In the genomic region with DNA sequence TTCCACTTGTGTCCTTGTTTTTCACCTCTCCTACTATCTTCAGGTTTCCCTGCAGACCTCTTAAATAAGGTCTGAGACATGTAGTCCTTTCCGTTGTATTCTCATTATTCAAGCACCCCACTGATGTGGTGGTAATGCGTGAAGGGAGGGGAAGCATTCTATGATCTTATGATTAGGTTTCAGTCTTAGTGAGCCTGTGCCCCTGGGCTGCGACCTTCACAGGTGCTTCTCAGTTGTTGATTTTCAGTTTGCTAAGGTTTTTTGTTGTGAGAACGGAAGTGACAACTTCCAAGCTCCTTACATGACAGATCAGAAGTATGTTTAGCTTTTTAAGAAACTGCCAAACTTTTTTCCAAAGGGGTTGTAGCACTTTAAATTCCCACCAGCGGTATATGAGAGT, we compare ENCODE assay signal across 10 cellular contexts. TPM values are rescaled to one million over a fixed set of nuclear protein-coding genes. Genes with fewer than 3 reads are reported as not detected.
DNase-seq lines count a peak whose midpoint lies in the region; ATAC-seq, FAIRE-seq and TF ChIP-seq lines count a peak whose summit lies in the region.
"Had no signal": no experiment of that assay in that cellular context is flagged by ENCODE, and none has a peak within 500 bp of the region (broad histone marks: within the 10 kb centered on the region; RNA-seq: fewer than 3 reads in every experiment).

No MANE protein-coding gene starts in this region.

- no peaks in the 10 kb centered on the region for H3K4me1 Mint-ChIP-seq in mesothelial cell of epicardium

- TF ChIP-seq CTCF in K562 (IDR thresholded peaks at IDR 0.05 in 2 of 3, conservative IDR thresholded peaks at IDR 0.05 in 1 of 3; ENCODE audit: insufficient read depth in 2 of 3, low read depth in 1 of 3, low read length in 3 of 3) (no peak), kidney (IDR thresholded peaks at IDR 0.05; ENCODE audit: borderline replicate concordance, extremely low read depth, insufficient read depth) (no peak), mesothelial cell of epicardium (IDR thresholded peaks at IDR 0.05; ENCODE audit: unreplicated experiment) (no peak)

- BruUV-seq in K562 (replicated peaks; lab: Mats Ljungman, UMichigan) = no TSS peak

- FAIRE-seq in K562 (lab: Jason Lieb, UNC) = peak; percentile 59
- no peak for FAIRE-seq in kidney (lab: Jason Lieb, UNC)
- FAIRE-seq: G401.6 had no signal

- H3K4me3 ChIP-seq in K562 (no peak overlapping the region), kidney (ENCODE audit: low read length in 2 of 2) (no peak overlapping the region)

- ATAC-seq in GM18867 (IDR thresholded peaks at IDR 0.05; ENCODE audit: unreplicated experiment) (peak; percentile 99), GM21529 (IDR thresholded peaks at IDR 0.05; ENCODE audit: unreplicated experiment) (peak; percentile 98), HG03521 (IDR thresholded peaks at IDR 0.05; ENCODE audit: unreplicated experiment) (peak; percentile 99), K562 (no peak)

- TF ChIP-seq RAD21 in K562 (CRISPR knock-in tag; conservative IDR thresholded peaks at IDR 0.05 in 1 of 2, IDR thresholded peaks at IDR 0.05 in 1 of 2) = no peak

- H3K9me3 ChIP-seq in K562 (replicated peaks; ENCODE audit: control insufficient read depth, insufficient read depth, low read depth, low read length) = no peaks in the 10 kb centered on the region
- no peaks in the 10 kb centered on the region for H3K9me3 ChIP-seq in kidney (ENCODE audit: control insufficient read depth in 1 of 2, low read length in 2 of 2)

- H3K27ac Mint-ChIP-seq in mesothelial cell of epicardium = no peak overlapping the region

- H3K36me3 Mint-ChIP-seq in mesothelial cell of epicardium = peaks cover 67% of the 10 kb centered on the region

- H3K4me2 ChIP-seq in K562 (ENCODE audit: insufficient read depth, low read length) = no peak overlapping the region

- no peak overlapping the region for H3K4me3 Mint-ChIP-seq in mesothelial cell of epicardium

- no peak for TF ChIP-seq POLR2A in K562 (conservative IDR thresholded peaks at IDR 0.05)

- no peak for TF ChIP-seq EP300 in K562 (IDR thresholded peaks at IDR 0.05; ENCODE audit: low read length)

- WGBS in K562 (ENCODE audit: insufficient coverage, low coverage, missing lambda C conversion rate) = 92% methylated on average over 5 of the region's 5 CpGs

- H3K27ac ChIP-seq in K562 (ENCODE audit: extremely low read depth, low read depth, low read length) (no peak overlapping the region), kidney (ENCODE audit: low read depth in 2 of 2, low read length in 2 of 2) (no peak overlapping the region)

- intact Hi-C loops in K562 (cut with micrococcal nuclease) (no loop called here), kidney (cut with DNase I) (no loop called here)

- H3K27me3 ChIP-seq in K562 (ENCODE audit: control insufficient read depth in 2 of 2, insufficient read depth in 2 of 2, low read length in 2 of 2) = no peaks in the 10 kb centered on the region

- POLR2A ChIA-PET in K562 (lab: Yijun Ruan, JAX) = no interaction called here

- H2AFZ ChIP-seq in K562 (ENCODE audit: low read depth, low read length) = no peak overlapping the region

- H3K4me1 ChIP-seq in K562 (replicated peaks in 1 of 2; ENCODE audit: control insufficient read depth in 2 of 2, insufficient read depth in 2 of 2, low read length in 2 of 2) = no peaks in the 10 kb centered on the region; a peak in 1 of 5 replicates
- H3K4me1 ChIP-seq in kidney (ENCODE audit: control insufficient read depth in 1 of 2, insufficient read depth in 1 of 2, low read depth in 1 of 2, low read length in 2 of 2) = no peaks in the 10 kb centered on the region

- no peaks in the 10 kb centered on the region for H3K79me2 ChIP-seq in K562 (ENCODE audit: control insufficient read depth, insufficient read depth, low read length)

- H4K20me1 ChIP-seq in K562 (replicated peaks; ENCODE audit: control insufficient read depth, insufficient read depth, low read length) = no peaks in the 10 kb centered on the region

- H3K9ac ChIP-seq in K562 (ENCODE audit: insufficient read depth in 1 of 2, low read depth in 2 of 2, low read length in 2 of 2) (no peak overlapping the region), kidney (ENCODE audit: low read length in 2 of 2) (no peak overlapping the region)

- in situ Hi-C loops in K562 (cut with MboI) = no loop called here

- H3K36me3 ChIP-seq in K562 (ENCODE audit: control insufficient read depth, insufficient read depth, low read length) (peaks cover 32% of the 10 kb centered on the region; the same call in 2 of the 3 replicates), kidney (ENCODE audit: control insufficient read depth in 1 of 2, insufficient read depth in 2 of 2, low read length in 2 of 2) (no peaks in the 10 kb centered on the region)

- H3K9me3 Mint-ChIP-seq in mesothelial cell of epicardium = peaks cover 14% of the 10 kb centered on the region

- CTCF ChIA-PET in K562 (lab: Yijun Ruan, JAX; ENCODE audit: low intra/inter-chr PET ratio) = no interaction called here

- no peak for DNase-seq in K562 (ENCODE audit: extremely low read depth in 1 of 4, low spot score in 3 of 4)
- DNase-seq in medulla oblongata (ENCODE audit: extremely low spot score) = no peak
- DNase-seq in kidney = no peak
- no peak for DNase-seq in mesothelial cell of epicardium (ENCODE audit: low spot score in 2 of 2, unreplicated experiment in 2 of 2)
- DNase-seq in NCI-H345 treated with DMSO at 0.1 percent for 48 hours (lab: John Stamatoyannopoulos, UW; ENCODE audit: unreplicated experiment) = no peak
- DNase-seq: NCI-H526 had no signal

- no peaks in the 10 kb centered on the region for H3K9me1 ChIP-seq in K562 (ENCODE audit: control insufficient read depth, insufficient read depth, low read length)

- H3K27me3 Mint-ChIP-seq in mesothelial cell of epicardium (ENCODE audit: low read depth) = no peaks in the 10 kb centered on the region

TF ChIP-seq in K562, 482 proteins besides CTCF, POLR2A, EP300 and RAD21 (continues in another document):
- TF ChIP-seq ZNF695 (CRISPR knock-in tag; IDR thresholded peaks at IDR 0.05) (no peak), ZNF696 (CRISPR knock-in tag; conservative IDR thresholded peaks at IDR 0.05) (no peak), SMARCC2 (IDR thresholded peaks at IDR 0.05; ENCODE audit: low read depth) (no peak), ZFP36 (IDR thresholded peaks at IDR 0.05; ENCODE audit: low read depth, low read length, partially characterized antibody) (no peak), CBX2 (IDR thresholded peaks at IDR 0.05; ENCODE audit: insufficient read depth, low read length, poor library complexity, severe bottlenecking) (no peak), SMARCA4 (IDR thresholded peaks at IDR 0.05) (no peak), ZNF384 (IDR thresholded peaks at IDR 0.05; ENCODE audit: low read depth, low read length) (no peak), CBX5 (IDR thresholded peaks at IDR 0.05; ENCODE audit: borderline replicate concordance, low read depth) (no peak), PRMT5 (CRISPR knock-in tag; IDR thresholded peaks at IDR 0.05) (no peak), CXXC5 (CRISPR knock-in tag; IDR thresholded peaks at IDR 0.05) (no peak)
- TF ChIP-seq, protein P1, sequence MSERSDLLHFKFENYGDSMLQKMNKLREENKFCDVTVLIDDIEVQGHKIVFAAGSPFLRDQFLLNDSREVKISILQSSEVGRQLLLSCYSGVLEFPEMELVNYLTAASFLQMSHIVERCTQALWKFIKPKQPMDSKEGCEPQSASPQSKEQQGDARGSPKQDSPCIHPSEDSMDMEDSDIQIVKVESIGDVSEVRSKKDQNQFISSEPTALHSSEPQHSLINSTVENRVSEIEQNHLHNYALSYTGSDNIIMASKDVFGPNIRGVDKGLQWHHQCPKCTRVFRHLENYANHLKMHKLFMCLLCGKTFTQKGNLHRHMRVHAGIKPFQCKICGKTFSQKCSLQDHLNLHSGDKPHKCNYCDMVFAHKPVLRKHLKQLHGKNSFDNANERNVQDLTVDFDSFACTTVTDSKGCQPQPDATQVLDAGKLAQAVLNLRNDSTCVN (CRISPR knock-in tag; IDR thresholded peaks at IDR 0.05) = no peak
- TF ChIP-seq, protein P2, sequence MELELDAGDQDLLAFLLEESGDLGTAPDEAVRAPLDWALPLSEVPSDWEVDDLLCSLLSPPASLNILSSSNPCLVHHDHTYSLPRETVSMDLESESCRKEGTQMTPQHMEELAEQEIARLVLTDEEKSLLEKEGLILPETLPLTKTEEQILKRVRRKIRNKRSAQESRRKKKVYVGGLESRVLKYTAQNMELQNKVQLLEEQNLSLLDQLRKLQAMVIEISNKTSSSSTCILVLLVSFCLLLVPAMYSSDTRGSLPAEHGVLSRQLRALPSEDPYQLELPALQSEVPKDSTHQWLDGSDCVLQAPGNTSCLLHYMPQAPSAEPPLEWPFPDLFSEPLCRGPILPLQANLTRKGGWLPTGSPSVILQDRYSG (tag; conservative IDR thresholded peaks at IDR 0.05; ENCODE audit: low read depth) = no peak

RNA-seq across cellular contexts. Expression of a gene that starts 41.3 kb away (rescaled TPM):
- 11.5 and 34.9 TPM in 2 replicates for total RNA-seq in K562 (2011; cell fraction: chromatin; rRNA removed; ENCODE audit: low replicate concordance)
- 4.5 and 6.2 TPM in 2 replicates for total RNA-seq in K562 (2011; cell fraction: nucleolus; rRNA removed)
- total RNA-seq in K562 (2011; cell fraction: nucleoplasm; rRNA removed) = 10.6 and 14.9 TPM in 2 replicates
- total RNA-seq in K562 (2014; rRNA removed) (11.9 and 12.3 TPM in 2 replicates), K562 (2014; rRNA removed; fragmentation: Illumina TruSeq; extraction: Trizol) (23.2 and 27.2 TPM in 2 replicates), K562 (2015; rRNA removed; fragmentation: Illumina TruSeq; extraction: Trizol) (20.5 and 21.4 TPM in 2 replicates), K562 (2021) (11.1 and 13.1 TPM in 2 replicates), kidney (25.0 TPM), mesothelial cell of epicardium (35.4 to 35.6 TPM (median 35.4 TPM) in 3 replicates)
- polyA plus RNA-seq in K562 (2011; rRNA removed) (19.0 and 20.8 TPM in 2 replicates), K562 (2014; fragmentation: Illumina TruSeq; extraction: Trizol) (13.8 and 15.6 TPM in 2 replicates), K562 (2014; fragmentation: Nextera tagmentation; extraction: Ambion mirVana) (1 to 10 TPM; 4.9 to 6.1 TPM), K562 (2014; rRNA removed) (13.2 and 15.0 TPM in 2 replicates), kidney (ENCODE audit: insufficient read depth, low read depth, low replicate concordance) (17.4 TPM)
- 3.0 and 6.9 TPM in 2 replicates for polyA plus RNA-seq in K562 (2011; cell fraction: cytosol; rRNA removed)
- 9.3 and 17.6 TPM in 2 replicates for polyA plus RNA-seq in K562 (2011; cell fraction: nucleus; rRNA removed)
- polyA plus RNA-seq in K562 (2012) = 11.5 and 19.7 TPM in 2 replicates
- polyA minus RNA-seq in K562 (2011; rRNA and poly(A)+ RNA removed) = 29.0 and 41.4 TPM in 2 replicates
- polyA minus RNA-seq in K562 (2011; cell fraction: cytosol; rRNA and poly(A)+ RNA removed) = 8.3 and 10.3 TPM in 2 replicates
- polyA minus RNA-seq in K562 (2011; cell fraction: nucleus; rRNA and poly(A)+ RNA removed) = 9.7 and 21.3 TPM in 2 replicates
